8 cellular contexts compared by ENCODE assay signal in genomic region chr5:55176176-55176818, GRCh38. TPM values are rescaled to one million over a fixed set of nuclear protein-coding genes. Genes with fewer than 3 reads are reported as not detected.
DNase-seq lines count a peak whose midpoint lies in the region; ATAC-seq and TF ChIP-seq lines count a peak whose summit lies in the region.

No MANE protein-coding gene starts in this region.

- no peak for ATAC-seq in central memory CD8-positive, alpha-beta T cell (replicated peaks; ENCODE audit: extremely low read depth, poor library complexity, severe bottlenecking)
- ATAC-seq in right lobe of liver (peak; percentile 67 to 86 (median 76)), GM18858 (IDR thresholded peaks at IDR 0.05; ENCODE audit: unreplicated experiment) (no peak), HG03045 (IDR thresholded peaks at IDR 0.05; ENCODE audit: unreplicated experiment) (no peak)

- H3K36me3 ChIP-seq in HUES6 (ENCODE audit: control insufficient read depth, insufficient read depth, low read length) (no peaks in the 10 kb centered on the region), right lobe of liver (no peaks in the 10 kb centered on the region), tibial artery (no peaks in the 10 kb centered on the region)

- intact Hi-C loops in right lobe of liver (cut with DNase I) (no loop called here), tibial artery (cut with DNase I; ENCODE audit: low total_unique reads) (no loop called here)

- H3K4me3 Mint-ChIP-seq in central memory CD8-positive, alpha-beta T cell = peak overlapping the region; percentile 21

- H3K27ac ChIP-seq in HUES6 (ENCODE audit: low read depth, low read length) (no peak overlapping the region), RWPE1 (peak overlapping the region; percentile 43), right lobe of liver (no peak overlapping the region), tibial artery (no peak overlapping the region)

- H3K4me3 ChIP-seq in HUES6 (ENCODE audit: low read depth, low read length) = peak overlapping the region; percentile 61
- H3K4me3 ChIP-seq in right lobe of liver = peak overlapping the region in 2 of 3 donors; percentile 11 to 12
- H3K4me3 ChIP-seq in tibial artery = peak overlapping the region; percentile 16 to 34

- H3K27ac Mint-ChIP-seq in central memory CD8-positive, alpha-beta T cell (ENCODE audit: low read depth) = no peak overlapping the region

- no peak for TF ChIP-seq POLR2A in right lobe of liver (IDR thresholded peaks at IDR 0.05)

- peaks cover 7% of the 10 kb centered on the region for H3K36me3 Mint-ChIP-seq in central memory CD8-positive, alpha-beta T cell (ENCODE audit: insufficient read depth)

- peaks cover 16% of the 10 kb centered on the region for H3K4me1 ChIP-seq in HUES6 (ENCODE audit: control insufficient read depth, insufficient read depth, low read length)
- H3K4me1 ChIP-seq in right lobe of liver = peaks cover 0 to 28% (median 11%) of the 10 kb centered on the region in 4 donors
- H3K4me1 ChIP-seq in tibial artery = peaks cover 0 to 32% (median 26%) of the 10 kb centered on the region in 4 donors

- no peaks in the 10 kb centered on the region for H3K9me3 Mint-ChIP-seq in central memory CD8-positive, alpha-beta T cell

- CTCF ChIA-PET in RWPE1 (lab: Yijun Ruan, JAX) = interaction anchor here (0.6 to 1.4 kb wide), 9 partner anchors 11 to 514 kb away, joined by 3 to 7 read pairs (median 3); no protein-coding TSS in a partner anchor

- H3K9me3 ChIP-seq in HUES6 (ENCODE audit: control insufficient read depth, insufficient read depth, low read depth, low read length) (no peaks in the 10 kb centered on the region), right lobe of liver (no peaks in the 10 kb centered on the region), tibial artery (no peaks in the 10 kb centered on the region)

- DNase-seq in CD1c-positive myeloid dendritic cell (ENCODE audit: extremely low spot score) = peak; percentile 59
- peak; percentile 75 for DNase-seq in RWPE1 (ENCODE audit: low spot score)
- DNase-seq in central memory CD8-positive, alpha-beta T cell (ENCODE audit: low spot score in 2 of 2) = no peak
- peak; percentile 61 to 67 (median 66) for DNase-seq in right lobe of liver
- no peak for DNase-seq in tibial artery

- H3K4me1 Mint-ChIP-seq in central memory CD8-positive, alpha-beta T cell = peaks cover 34% of the 10 kb centered on the region

- H3K9ac ChIP-seq in HUES6 (ENCODE audit: low read length) = no peak overlapping the region

- TF ChIP-seq CTCF in RWPE1 (conservative IDR thresholded peaks at IDR 0.05; ENCODE audit: low read depth) (peak; percentile 38; the same call in 1 of the 2 replicates), right lobe of liver (IDR thresholded peaks at IDR 0.05) (peak; percentile 34 to 60 (median 44)), tibial artery (IDR thresholded peaks at IDR 0.05) (peak; percentile 15 to 16)

- H3K27me3 ChIP-seq in HUES6 (ENCODE audit: control insufficient read depth, insufficient read depth, low read length) = peaks cover 96% of the 10 kb centered on the region
- peaks cover 4 to 24% of the 10 kb centered on the region in 2 donors for H3K27me3 ChIP-seq in right lobe of liver
- H3K27me3 ChIP-seq in tibial artery = peaks cover 0 to 77% of the 10 kb centered on the region in 2 donors

- WGBS in right lobe of liver (ENCODE audit: insufficient coverage, low coverage, low lambda C conversion rate, missing lambda C conversion rate) = 2% methylated on average over 25 of the region's 44 CpGs

- peaks cover 87% of the 10 kb centered on the region for H3K27me3 Mint-ChIP-seq in central memory CD8-positive, alpha-beta T cell

- POLR2A ChIA-PET in RWPE1 (lab: Yijun Ruan, JAX; ENCODE audit: low non-redundant PET) = no interaction called here

RNA-seq across cellular contexts. Expression of gene CDC20B, which starts 3.3 kb away (rescaled TPM):
- total RNA-seq in right lobe of liver = not detected

RNA-seq across cellular contexts. Expression of gene GPX8, which starts 16.3 kb away (rescaled TPM):
- 1 to 10 TPM in 5 of 6 experiments, under 1 TPM in 1; 0.24 to 3.2 (median 1.4) TPM for total RNA-seq in right lobe of liver

RNA-seq across cellular contexts. Expression of gene MCIDAS, which starts 50.8 kb away (rescaled TPM):
- total RNA-seq in right lobe of liver = not detected

RNA-seq across cellular contexts. Expression of gene CCNO, which starts 57.1 kb away (rescaled TPM):
- under 1 TPM in 2 of 6 experiments, not detected in 4; 0.31 to 0.75 TPM for total RNA-seq in right lobe of liver

Comparison
In these comparisons a context has a peak if more than half of its experiments do, and no peak if none do; other contexts are left out.
1. DNase-seq: peak in CD1c-positive myeloid dendritic cell (single experiment), RWPE1 (single experiment) and right lobe of liver (3 of 3); none in central memory CD8-positive, alpha-beta T cell (0 of 2) and tibial artery (0 of 2).
2. ATAC-seq: peak in right lobe of liver (4 of 4); none in central memory CD8-positive, alpha-beta T cell (single experiment), GM18858 (single experiment) and HG03045 (single experiment).
3. Peak in every context shown above with its lines, with median percentiles within 50 percentile points of each other: H3K4me3 ChIP-seq and CTCF ChIP-seq.